In genomic region chr11:127818625-127819024, GRCh38 we compare ENCODE assay signal across 18 cellular contexts.
"Had no signal": no experiment of that assay in that cellular context is flagged by ENCODE, and none has a peak within 500 bp of the region (broad histone marks: within the 10 kb centered on the region; RNA-seq: fewer than 3 reads in every experiment).

No MANE protein-coding gene starts in this region.

- H3K27ac ChIP-seq: RWPE1 had no signal

- H3K9me2 ChIP-seq: SK-N-SH had no signal

- H3K9ac ChIP-seq: SK-N-SH had no signal

- DNase-seq: Karpas-422, KG1, MV-4-11, NCI-H1048, NCI-H1105, NCI-H1417, NCI-H1436 treated with DMSO at 0.1 percent for 48 hours, NCI-H1694, NCI-H187 treated with DMSO at 0.1 percent for 48 hours, NCI-H2029 treated with DMSO at 0.1 percent for 48 hours, NCI-H2171 treated with DMSO at 0.1 percent for 48 hours, NCI-H524, NCI-H526 treated with DMSO at 0.1 percent for 48 hours, NCI-H748 treated with DMSO at 0.1 percent for 48 hours, SHP77, SK-N-SH, SW 1271 had no signal

- H3K4me2 ChIP-seq: SK-N-SH had no signal

- H3K9me3 ChIP-seq: SK-N-SH had no signal
